Comparison of ENCODE assay signal across 14 cellular contexts in genomic region chr2:3040819-3041218, GRCh38.
"Had no signal": no experiment of that assay in that cellular context is flagged by ENCODE, and none has a peak within 500 bp of the region (broad histone marks: within the 10 kb centered on the region; RNA-seq: fewer than 3 reads in every experiment).

No MANE protein-coding gene starts in this region.

- DNase-seq: activated CD4-positive, alpha-beta T cell treated with anti-CD3 and anti-CD28 coated beads for 36 hours; activated CD4-positive, alpha-beta T cell treated with anti-CD3 and anti-CD28 coated beads, Interleukin-2, amount 50 U/mL, for 48 hours; activated gamma-delta T cell treated with Interleukin-2 at 50 U/mL for 16 hours; effector memory CD4-positive, alpha-beta T cell; mucosa of descending colon; naive thymus-derived CD4-positive, alpha-beta T cell; stimulated activated CD4-positive, alpha-beta T cell treated with anti-CD3 and anti-CD28 coated beads, Interleukin-12 subunit alpha, Interleukin-12 subunit beta, amount 100 ng/mL, for 4 hours; stimulated activated CD4-positive, alpha-beta T cell treated with anti-CD3 and anti-CD28 coated beads, Interleukin-1b, Interleukin-23, amount 100 ng/mL, for 48 hours; stimulated activated naive CD4-positive, alpha-beta T cell treated with Interleukin-2 at 50 U/mL for 16 hours; SW 1271; T-helper 2 cell had no signal

- H3K4me1 Mint-ChIP-seq: activated CD4-positive, alpha-beta T cell treated with anti-CD3 and anti-CD28 coated beads for 36 hours had no signal

- H3K27me3 Mint-ChIP-seq: dendritic cell treated with granulocyte-macrophage colony-stimulating factor and Interleukin-4, amounts not matched to agents 40 ng/mL and 50 ng/mL, for 4 days had no signal

- H3K36me3 Mint-ChIP-seq: activated naive CD4-positive, alpha-beta T cell treated with anti-CD3 and anti-CD28 coated beads, Interleukin-2, amount 50 U/mL, for 72 hours; naive thymus-derived CD4-positive, alpha-beta T cell had no signal

- H3K4me3 Mint-ChIP-seq: activated CD4-positive, alpha-beta T cell treated with anti-CD3 and anti-CD28 coated beads for 36 hours; activated T-helper 1 cell treated with anti-CD3 and anti-CD28 coated beads, Interleukin-12 subunit alpha, Interleukin-12 subunit beta, Interleukin-2, Interleukin-4 antibody, amounts not matched to agents 30 ng/mL and 10 ng/mL and 1 ng/mL, durations not matched to agents 14 hours and 24 hours and 36 hours; dendritic cell treated with granulocyte-macrophage colony-stimulating factor and Interleukin-4, amounts not matched to agents 40 ng/mL and 50 ng/mL, for 4 days; naive thymus-derived CD4-positive, alpha-beta T cell had no signal

- H3K9me3 Mint-ChIP-seq: activated naive CD4-positive, alpha-beta T cell treated with anti-CD3 and anti-CD28 coated beads, Interleukin-2, amount 50 U/mL, for 72 hours; activated T-helper 1 cell treated with anti-CD3 and anti-CD28 coated beads, Interleukin-12 subunit alpha, Interleukin-12 subunit beta, Interleukin-2, Interleukin-4 antibody, amounts not matched to agents 30 ng/mL and 10 ng/mL and 1 ng/mL, durations not matched to agents 14 hours and 24 hours and 36 hours had no signal

- ATAC-seq: activated CD4-positive, alpha-beta T cell treated with anti-CD3 and anti-CD28 coated beads for 36 hours; activated naive CD4-positive, alpha-beta T cell treated with anti-CD3 and anti-CD28 coated beads, Interleukin-2, amount 50 U/mL, for 72 hours; mucosa of descending colon; naive thymus-derived CD4-positive, alpha-beta T cell had no signal

- H3K27ac Mint-ChIP-seq: activated CD4-positive, alpha-beta T cell treated with anti-CD3 and anti-CD28 coated beads for 36 hours; activated naive CD4-positive, alpha-beta T cell treated with anti-CD3 and anti-CD28 coated beads, Interleukin-2, amount 50 U/mL, for 72 hours; activated T-helper 1 cell treated with anti-CD3 and anti-CD28 coated beads, Interleukin-12 subunit alpha, Interleukin-12 subunit beta, Interleukin-2, Interleukin-4 antibody, amounts not matched to agents 30 ng/mL and 10 ng/mL and 1 ng/mL, durations not matched to agents 14 hours and 24 hours and 36 hours; dendritic cell treated with granulocyte-macrophage colony-stimulating factor and Interleukin-4, amounts not matched to agents 40 ng/mL and 50 ng/mL, for 4 days; naive thymus-derived CD4-positive, alpha-beta T cell had no signal
